ENCODE assay signal across 19 cellular contexts in the genomic region with DNA sequence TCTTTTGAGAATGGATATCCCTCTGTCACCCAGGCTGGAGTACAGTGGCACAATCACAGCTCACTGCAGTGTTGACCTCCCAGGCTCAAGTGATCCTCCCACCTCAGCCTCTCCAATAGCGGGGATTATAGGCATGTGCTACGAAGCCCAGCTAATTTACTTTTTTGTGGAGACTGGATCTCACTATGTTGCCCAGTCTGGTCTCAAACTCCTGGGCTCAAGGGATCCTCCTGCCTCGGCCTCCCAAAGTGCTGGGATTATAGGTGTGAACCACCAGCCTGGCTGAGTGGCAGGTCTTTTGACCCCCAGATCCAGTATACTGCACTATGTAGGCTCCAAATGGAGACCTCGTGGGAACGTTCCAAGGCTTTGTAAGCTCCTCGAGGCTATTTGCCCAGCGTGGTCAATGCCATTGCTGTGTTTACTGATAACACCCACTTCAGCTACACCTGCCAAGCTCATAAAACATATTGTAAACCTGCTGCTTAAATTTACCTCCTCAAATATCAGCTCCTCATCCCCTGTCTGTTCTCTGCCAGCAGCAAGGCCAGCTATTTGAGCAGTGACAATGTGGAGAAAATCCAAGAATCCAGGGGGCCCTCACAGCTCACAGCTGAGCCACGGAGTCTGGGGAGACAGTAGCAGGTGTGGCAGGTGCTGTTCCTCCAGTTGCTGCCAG. TPM values are rescaled to one million over a fixed set of nuclear protein-coding genes. Genes with fewer than 3 reads are reported as not detected.
A peak's percentile ranks its signal among the peaks of the same experiment; 100 is the strongest.
DNase-seq lines count a peak whose midpoint lies in the region; ATAC-seq, FAIRE-seq and TF ChIP-seq lines count a peak whose summit lies in the region.
"Had no signal": no experiment of that assay in that cellular context is flagged by ENCODE, and none has a peak within 500 bp of the region (broad histone marks: within the 10 kb centered on the region; RNA-seq: fewer than 3 reads in every experiment).

No MANE protein-coding gene starts in this region.

- no peak overlapping the region for H3K27ac Mint-ChIP-seq in activated T-helper 1 cell treated with anti-CD3 and anti-CD28 coated beads, Interleukin-12 subunit alpha, Interleukin-12 subunit beta, Interleukin-2, Interleukin-4 antibody, amounts not matched to agents 30 ng/mL and 10 ng/mL and 1 ng/mL, durations not matched to agents 14 hours and 24 hours and 36 hours
- H3K27ac Mint-ChIP-seq: activated naive CD8-positive, alpha-beta T cell treated with anti-CD3 and anti-CD28 coated beads for 36 hours; activated T-cell treated with anti-CD3 and anti-CD28 coated beads, Interleukin-2, amount 50 U/mL, for 24 hours; naive thymus-derived CD4-positive, alpha-beta T cell; stimulated activated naive CD8-positive, alpha-beta T cell treated with anti-CD3 and anti-CD28 coated beads, Interleukin-15, Interleukin-2, amounts not matched to agents 100 ng/mL and 50 ng/mL, for 24 hours had no signal

- no peak overlapping the region for H3K27ac ChIP-seq in HepG2 (ENCODE audit: extremely low read length, insufficient read depth, low read length)

- H3K27me3 Mint-ChIP-seq in activated T-helper 1 cell treated with anti-CD3 and anti-CD28 coated beads, Interleukin-12 subunit alpha, Interleukin-12 subunit beta, Interleukin-2, Interleukin-4 antibody, amounts not matched to agents 30 ng/mL and 10 ng/mL and 1 ng/mL, durations not matched to agents 14 hours and 24 hours and 36 hours (ENCODE audit: insufficient read depth) = peaks cover 4% of the 10 kb centered on the region
- H3K27me3 Mint-ChIP-seq: activated naive CD8-positive, alpha-beta T cell treated with anti-CD3 and anti-CD28 coated beads for 36 hours; stimulated activated naive CD8-positive, alpha-beta T cell treated with anti-CD3 and anti-CD28 coated beads, Interleukin-15, Interleukin-2, amounts not matched to agents 100 ng/mL and 50 ng/mL, for 24 hours had no signal

- no TSS peak for BruUV-seq in HepG2 (replicated peaks; lab: Mats Ljungman, UMichigan)

- ATAC-seq in HepG2 (no peak), GM19452 (IDR thresholded peaks at IDR 0.05; ENCODE audit: unreplicated experiment) (no peak), HG03460 (IDR thresholded peaks at IDR 0.05; ENCODE audit: unreplicated experiment) (no peak)
- ATAC-seq: naive thymus-derived CD4-positive, alpha-beta T cell had no signal

- H4K20me1 ChIP-seq in HepG2 (ENCODE audit: insufficient read depth, low read length) = no peaks in the 10 kb centered on the region

- in situ Hi-C loops in HepG2 (cut with HindIII; ENCODE audit: extremely low pct_ligation_motif_present, low pct_unique_long_range_greater_than_20kb) = no loop called here

- no peaks in the 10 kb centered on the region for H3K79me2 ChIP-seq in HepG2 (ENCODE audit: insufficient read depth, low read length)

- no peak for TF ChIP-seq POLR2A in HepG2 (IDR thresholded peaks at IDR 0.05; ENCODE audit: insufficient read depth in 1 of 2, low read depth in 2 of 2, low read length in 2 of 2)

- no peaks in the 10 kb centered on the region for H3K36me3 ChIP-seq in HepG2 (replicated peaks in 1 of 2; ENCODE audit: control insufficient read depth in 1 of 2, insufficient read depth in 2 of 2, low read length in 2 of 2)

- no peak for TF ChIP-seq RAD21 in HepG2 (CRISPR knock-in tag; IDR thresholded peaks at IDR 0.05)

- intact Hi-C loops in HepG2 (cut with micrococcal nuclease; ENCODE audit: unreplicated experiment) = no loop called here
- intact Hi-C loops in activated T-helper 1 cell treated with anti-CD3 and anti-CD28 coated beads, Interleukin-12 subunit alpha, Interleukin-12 subunit beta, Interleukin-2, Interleukin-4 antibody, amounts not matched to agents 30 ng/mL and 10 ng/mL and 1 ng/mL, durations not matched to agents 14 hours and 24 hours and 36 hours (cut with micrococcal nuclease) = no loop called here

- H3K9me3 ChIP-seq in HepG2 (ENCODE audit: low read length) = no peaks in the 10 kb centered on the region

- H3K4me3 Mint-ChIP-seq in activated T-helper 1 cell treated with anti-CD3 and anti-CD28 coated beads, Interleukin-12 subunit alpha, Interleukin-12 subunit beta, Interleukin-2, Interleukin-4 antibody, amounts not matched to agents 30 ng/mL and 10 ng/mL and 1 ng/mL, durations not matched to agents 14 hours and 24 hours and 36 hours = no peak overlapping the region
- H3K4me3 Mint-ChIP-seq: activated naive CD8-positive, alpha-beta T cell treated with anti-CD3 and anti-CD28 coated beads for 36 hours; activated T-cell treated with anti-CD3 and anti-CD28 coated beads, Interleukin-2, amount 50 U/mL, for 24 hours; naive thymus-derived CD4-positive, alpha-beta T cell; stimulated activated naive CD8-positive, alpha-beta T cell treated with anti-CD3 and anti-CD28 coated beads, Interleukin-15, Interleukin-2, amounts not matched to agents 100 ng/mL and 50 ng/mL, for 24 hours had no signal

- TF ChIP-seq CTCF in HepG2 (CRISPR knock-in tag; IDR thresholded peaks at IDR 0.05) = no peak

- H3K36me3 Mint-ChIP-seq in activated T-helper 1 cell treated with anti-CD3 and anti-CD28 coated beads, Interleukin-12 subunit alpha, Interleukin-12 subunit beta, Interleukin-2, Interleukin-4 antibody, amounts not matched to agents 30 ng/mL and 10 ng/mL and 1 ng/mL, durations not matched to agents 14 hours and 24 hours and 36 hours (ENCODE audit: low read depth) = no peaks in the 10 kb centered on the region
- H3K36me3 Mint-ChIP-seq: activated naive CD8-positive, alpha-beta T cell treated with anti-CD3 and anti-CD28 coated beads for 36 hours; naive thymus-derived CD4-positive, alpha-beta T cell had no signal

- WGBS in HepG2 (ENCODE audit: low lambda C conversion rate) = 82% methylated on average over 7 of the region's 8 CpGs

- H3K9ac ChIP-seq in HepG2 (ENCODE audit: insufficient read depth, low read depth, low read length) = no peak overlapping the region

- CTCF ChIA-PET in HepG2 (lab: Yijun Ruan, JAX; ENCODE audit: low intra/inter-chr PET ratio, low total read pairs) = no interaction called here

- no peaks in the 10 kb centered on the region for H3K27me3 ChIP-seq in HepG2 (ENCODE audit: control insufficient read depth in 1 of 2, insufficient read depth in 2 of 2, low read length in 2 of 2)

- TF ChIP-seq EP300 in HepG2 (IDR thresholded peaks at IDR 0.05; ENCODE audit: low read depth in 2 of 2, low read length in 2 of 2) (no peak), HepG2 (CRISPR knock-in tag; IDR thresholded peaks at IDR 0.05; ENCODE audit: borderline replicate concordance) (no peak)

- no peak overlapping the region for H2AFZ ChIP-seq in HepG2 (ENCODE audit: low read length)

- no peaks in the 10 kb centered on the region for H3K9me3 Mint-ChIP-seq in activated T-helper 1 cell treated with anti-CD3 and anti-CD28 coated beads, Interleukin-12 subunit alpha, Interleukin-12 subunit beta, Interleukin-2, Interleukin-4 antibody, amounts not matched to agents 30 ng/mL and 10 ng/mL and 1 ng/mL, durations not matched to agents 14 hours and 24 hours and 36 hours
- H3K9me3 Mint-ChIP-seq: activated naive CD8-positive, alpha-beta T cell treated with anti-CD3 and anti-CD28 coated beads for 36 hours; activated T-cell treated with anti-CD3 and anti-CD28 coated beads, Interleukin-2, amount 50 U/mL, for 24 hours; stimulated activated naive CD8-positive, alpha-beta T cell treated with anti-CD3 and anti-CD28 coated beads, Interleukin-15, Interleukin-2, amounts not matched to agents 100 ng/mL and 50 ng/mL, for 24 hours had no signal

- DNase-seq in DMS153 (lab: John Stamatoyannopoulos, UW) = peak; percentile 91
- DNase-seq in NCI-H146 treated with DMSO at 0.1 percent for 48 hours (lab: John Stamatoyannopoulos, UW; ENCODE audit: unreplicated experiment) = peak; percentile 80
- peak; percentile 24 for DNase-seq in NCI-H524 treated with DMSO at 0.1 percent for 48 hours (lab: John Stamatoyannopoulos, UW)
- no peak for DNase-seq in HepG2 (ENCODE audit: low spot score)
- no peak for DNase-seq in activated T-helper 1 cell treated with anti-CD3 and anti-CD28 coated beads, Interleukin-12 subunit alpha, Interleukin-12 subunit beta, Interleukin-2, Interleukin-4 antibody, amounts not matched to agents 30 ng/mL and 10 ng/mL and 1 ng/mL, durations not matched to agents 14 hours and 24 hours and 36 hours (ENCODE audit: low spot score)
- no peak for DNase-seq in SK-N-DZ (ENCODE audit: low spot score)
- DNase-seq: activated CD4-positive, alpha-beta T cell treated with anti-CD3 and anti-CD28 coated beads, Interleukin-2, amount 50 U/mL, for 4 hours; activated naive CD8-positive, alpha-beta T cell treated with anti-CD3 and anti-CD28 coated beads for 36 hours; activated T-cell treated with anti-CD3 and anti-CD28 coated beads, Interleukin-2, amount 50 U/mL, for 24 hours; dermis blood vessel endothelial cell; GF-D8; naive thymus-derived CD4-positive, alpha-beta T cell had no signal

- POLR2A ChIA-PET in HepG2 (lab: Yijun Ruan, JAX) = interaction anchor here (1.0 to 2.8 kb wide), 4 partner anchors 8 to 20 kb away, joined by 3 to 10 read pairs (median 4); no protein-coding TSS in a partner anchor

- H3K4me2 ChIP-seq in HepG2 (ENCODE audit: low read depth, low read length) = no peak overlapping the region

- H3K4me3 ChIP-seq in HepG2 (replicated peaks in 1 of 3; ENCODE audit: insufficient read depth in 1 of 3, low read depth in 2 of 3, low read length in 3 of 3) = no peak overlapping the region
- H3K4me3 ChIP-seq: lung had no signal

- peaks cover 36% of the 10 kb centered on the region for H3K4me1 ChIP-seq in HepG2 (ENCODE audit: insufficient read depth, low read length)

- peaks cover 8% of the 10 kb centered on the region for H3K4me1 Mint-ChIP-seq in activated T-helper 1 cell treated with anti-CD3 and anti-CD28 coated beads, Interleukin-12 subunit alpha, Interleukin-12 subunit beta, Interleukin-2, Interleukin-4 antibody, amounts not matched to agents 30 ng/mL and 10 ng/mL and 1 ng/mL, durations not matched to agents 14 hours and 24 hours and 36 hours (ENCODE audit: low read depth)

- FAIRE-seq in HepG2 (lab: Jason Lieb, UNC) = no peak
- FAIRE-seq: H54, HTR-8/SVneo, RCC 7860 had no signal

RNA-seq across cellular contexts. Expression of gene KIFC3, which starts 16.2 kb away (rescaled TPM):
- total RNA-seq in HepG2 (2016; rRNA removed; fragmentation: Illumina TruSeq; extraction: Trizol) = 30.0 and 45.3 TPM in 2 replicates
- 11.2 and 13.3 TPM in 2 replicates for total RNA-seq in HepG2 (2016; cell fraction: cytosol; rRNA removed; fragmentation: Illumina TruSeq; extraction: Trizol; ENCODE audit: low read depth)
- 26.2 and 45.1 TPM in 2 replicates for total RNA-seq in HepG2 (2016; cell fraction: insoluble cytoplasmic fraction; rRNA removed; fragmentation: Illumina TruSeq; extraction: Trizol)
- total RNA-seq in HepG2 (2016; cell fraction: membrane; rRNA removed; fragmentation: Illumina TruSeq; extraction: Trizol) = 23.6 and 24.3 TPM in 2 replicates
- total RNA-seq in HepG2 (2016; cell fraction: nucleus; rRNA removed; fragmentation: Illumina TruSeq; extraction: Trizol) = 39.1 and 45.8 TPM in 2 replicates
- 42.1 and 70.6 TPM in 2 replicates for polyA plus RNA-seq in HepG2 (2011; rRNA removed)
- 43.4 and 59.0 TPM in 2 replicates for polyA plus RNA-seq in HepG2 (2011; cell fraction: cytosol; rRNA removed)
- 225 and 236 TPM in 2 replicates for polyA plus RNA-seq in HepG2 (2011; cell fraction: nucleus; rRNA removed)
- polyA plus RNA-seq in HepG2 (2012) = 21.3 and 43.4 TPM in 2 replicates
- 14.4 and 14.6 TPM in 2 replicates for polyA plus RNA-seq in HepG2 (2016; cell fraction: cytosol; fragmentation: Illumina TruSeq; extraction: Trizol; ENCODE audit: low read depth)
- polyA plus RNA-seq in HepG2 (2016; cell fraction: insoluble cytoplasmic fraction; fragmentation: Illumina TruSeq; extraction: Trizol; ENCODE audit: low read depth) = 20.2 and 24.5 TPM in 2 replicates
- 13.8 and 19.9 TPM in 2 replicates for polyA plus RNA-seq in HepG2 (2016; cell fraction: membrane; fragmentation: Illumina TruSeq; extraction: Trizol; ENCODE audit: low read depth)
- 79.4 and 80.8 TPM in 2 replicates for polyA plus RNA-seq in HepG2 (2016; cell fraction: nucleus; fragmentation: Illumina TruSeq; extraction: Trizol; ENCODE audit: insufficient read depth, low read depth)
- polyA minus RNA-seq in HepG2 (2011; rRNA and poly(A)+ RNA removed; ENCODE audit: low replicate concordance) = 132 and 141 TPM in 2 replicates
- polyA minus RNA-seq in HepG2 (2011; cell fraction: cytosol; rRNA and poly(A)+ RNA removed) = 31.9 and 33.7 TPM in 2 replicates
- 94.9 and 117 TPM in 2 replicates for polyA minus RNA-seq in HepG2 (2011; cell fraction: nucleus; rRNA and poly(A)+ RNA removed)
- total RNA-seq in activated T-helper 1 cell treated with anti-CD3 and anti-CD28 coated beads, Interleukin-12 subunit alpha, Interleukin-12 subunit beta, Interleukin-2, Interleukin-4 antibody, amounts not matched to agents 30 ng/mL and 10 ng/mL and 1 ng/mL, durations not matched to agents 14 hours and 24 hours and 36 hours = 0.93 and 0.96 TPM in 2 replicates
- 0.64 and 0.89 TPM in 2 replicates for polyA plus RNA-seq in SK-N-DZ (2014; cell fraction: cytosol; rRNA removed)
- polyA plus RNA-seq in SK-N-DZ (2014; cell fraction: nucleus; rRNA removed) = 2.8 and 5.1 TPM in 2 replicates
- polyA plus RNA-seq: naive thymus-derived CD4-positive, alpha-beta T cell had no signal

Comparison
In these comparisons a context has a peak if more than half of its experiments do, and no peak if none do; other contexts are left out.
1. DNase-seq: peak in DMS153 (single experiment), NCI-H146 treated with DMSO at 0.1 percent for 48 hours (single experiment) and NCI-H524 treated with DMSO at 0.1 percent for 48 hours (single experiment); none in HepG2 (single experiment), activated T-helper 1 cell treated with anti-CD3 and anti-CD28 coated beads, Interleukin-12 subunit alpha, Interleukin-12 subunit beta, Interleukin-2, Interleukin-4 antibody, amounts not matched to agents 30 ng/mL and 10 ng/mL and 1 ng/mL, durations not matched to agents 14 hours and 24 hours and 36 hours (single experiment) and SK-N-DZ (single experiment).